8 cellular contexts compared by ENCODE assay signal in the genomic region with DNA sequence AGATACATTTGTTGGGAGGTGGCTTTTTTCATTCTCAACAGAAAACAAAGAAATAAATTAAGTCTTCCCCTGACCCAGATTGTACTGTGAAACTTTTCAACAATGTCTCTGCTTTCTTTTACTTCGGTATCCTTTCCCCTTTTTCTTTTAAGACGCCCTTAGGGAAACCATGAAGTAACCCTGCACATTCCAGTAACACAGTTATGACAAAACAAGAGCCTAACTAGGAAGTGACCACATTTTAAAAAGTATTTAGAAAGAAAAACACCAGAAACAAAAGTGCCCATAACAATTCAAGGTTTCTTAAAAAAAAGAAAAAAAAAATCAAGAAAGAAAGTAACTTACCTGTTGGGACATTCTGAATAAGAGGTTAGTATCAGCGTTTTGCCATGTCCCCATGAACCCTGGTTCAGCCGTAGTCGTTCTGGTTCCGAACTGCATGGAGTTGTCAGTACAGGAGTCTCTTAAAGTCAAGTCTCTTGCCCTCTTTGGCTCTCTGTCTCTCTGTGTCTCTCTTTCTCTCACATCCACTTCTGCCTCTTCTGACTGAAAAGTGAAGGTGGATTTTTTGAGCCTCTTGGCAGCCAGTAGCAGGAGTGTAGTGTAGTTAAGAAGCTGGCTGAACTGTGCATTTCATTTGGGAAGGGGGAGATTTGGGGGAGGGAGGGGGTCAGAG.
DNase-seq lines count a peak whose midpoint lies in the region; ATAC-seq and TF ChIP-seq lines count a peak whose summit lies in the region.

No MANE protein-coding gene starts in this region.

- H3K9me3 Mint-ChIP-seq in immature natural killer cell = peaks cover 0 to 1% (median 0%) of the 10 kb centered on the region in 6 donors
- H3K9me3 Mint-ChIP-seq in activated CD8-positive, alpha-beta T cell treated with anti-CD3 and anti-CD28 coated beads for 36 hours = no peaks in the 10 kb centered on the region

- H3K36me3 Mint-ChIP-seq in immature natural killer cell = peaks cover 0 to 3% (median 0%) of the 10 kb centered on the region in 3 donors
- no peaks in the 10 kb centered on the region for H3K36me3 Mint-ChIP-seq in activated CD8-positive, alpha-beta T cell treated with anti-CD3 and anti-CD28 coated beads for 36 hours (ENCODE audit: low read depth)

- H3K4me1 Mint-ChIP-seq in immature natural killer cell = peaks cover 23 to 33% of the 10 kb centered on the region in 2 donors
- H3K4me1 Mint-ChIP-seq in activated CD8-positive, alpha-beta T cell treated with anti-CD3 and anti-CD28 coated beads for 36 hours (ENCODE audit: low read depth) = peaks cover 7% of the 10 kb centered on the region

- H3K4me1 ChIP-seq in HUES64 (ENCODE audit: insufficient read depth, low read length) = peaks cover 68% of the 10 kb centered on the region
- peaks cover 0 to 56% (median 28%) of the 10 kb centered on the region in 4 donors for H3K4me1 ChIP-seq in stomach

- intact Hi-C loops in stomach (cut with DNase I; ENCODE audit: low total_unique reads) (no loop called here), lower leg skin (cut with DNase I; ENCODE audit: low total_unique reads) (no loop called here)
- intact Hi-C loops in activated CD8-positive, alpha-beta T cell treated with anti-CD3 and anti-CD28 coated beads for 36 hours (cut with micrococcal nuclease) = no loop called here

- H3K27me3 Mint-ChIP-seq in immature natural killer cell (ENCODE audit: low read depth in 3 of 3) = peaks cover 6 to 12% (median 9%) of the 10 kb centered on the region in 3 donors
- peaks cover 32% of the 10 kb centered on the region for H3K27me3 Mint-ChIP-seq in activated CD8-positive, alpha-beta T cell treated with anti-CD3 and anti-CD28 coated beads for 36 hours

- H3K9ac ChIP-seq in HUES64 (ENCODE audit: low read depth, low read length) = peak overlapping the region; percentile 88

- 17% methylated on average over 6 of the region's 6 CpGs for WGBS in HUES64
- 15 to 34% (median 18%) methylated on average over 6 of the region's 6 CpGs for WGBS in stomach, 5 donors
- 16% methylated on average over 6 of the region's 6 CpGs for WGBS in lower leg skin, 2 donors

- H3K9me3 ChIP-seq in HUES64 (ENCODE audit: insufficient read depth, low read depth, low read length) (no peaks in the 10 kb centered on the region), stomach (no peaks in the 10 kb centered on the region)

- peak overlapping the region; percentile 86 for H3K27ac ChIP-seq in HUES64 (ENCODE audit: low read depth, low read length)
- H3K27ac ChIP-seq in brain microvascular endothelial cell = peak overlapping the region; percentile 94
- peak overlapping the region in 4 of 5 donors; percentile 77 to 91 (median 89) for H3K27ac ChIP-seq in stomach

- TF ChIP-seq CTCF in brain microvascular endothelial cell (IDR thresholded peaks at IDR 0.05; ENCODE audit: low read depth, low read length, missing control alignments) (no peak), stomach (IDR thresholded peaks at IDR 0.05) (no peak), lower leg skin (IDR thresholded peaks at IDR 0.05) (no peak)
- TF ChIP-seq CTCF in activated CD8-positive, alpha-beta T cell treated with anti-CD3 and anti-CD28 coated beads for 36 hours (IDR thresholded peaks at IDR 0.05) = no peak

- no peak for TF ChIP-seq EP300 in stomach (IDR thresholded peaks at IDR 0.05)

- peaks cover 3% of the 10 kb centered on the region; the same call in 1 of the 2 replicates for H3K27me3 ChIP-seq in HUES64 (ENCODE audit: insufficient read depth, low read length)
- H3K27me3 ChIP-seq in brain microvascular endothelial cell (replicated peaks) = no peaks in the 10 kb centered on the region
- H3K27me3 ChIP-seq in stomach = peaks cover 0 to 6% (median 3%) of the 10 kb centered on the region in 3 donors

- in situ Hi-C loops in brain microvascular endothelial cell (cut with HindIII; ENCODE audit: low pct_ligation_motif_present, low sequenced_read_pairs) = no loop called here

- DNase-seq in brain microvascular endothelial cell (no peak), immature natural killer cell (no peak), stomach (no peak), lower leg skin (ENCODE audit: low spot score in 2 of 2) (no peak), activated gamma-delta T cell treated with Interleukin-2 at 50 U/mL for 16 hours (no peak)
- no peak for DNase-seq in activated CD8-positive, alpha-beta T cell treated with anti-CD3 and anti-CD28 coated beads for 36 hours

- TF ChIP-seq POLR2A in stomach (IDR thresholded peaks at IDR 0.05) (no peak), lower leg skin (IDR thresholded peaks at IDR 0.05) (no peak)

- H3K4me3 Mint-ChIP-seq in immature natural killer cell = peak overlapping the region; percentile 50 to 85 (median 81)
- no peak overlapping the region for H3K4me3 Mint-ChIP-seq in activated CD8-positive, alpha-beta T cell treated with anti-CD3 and anti-CD28 coated beads for 36 hours

- POLR2A ChIA-PET in activated CD8-positive, alpha-beta T cell treated with anti-CD3 and anti-CD28 coated beads for 36 hours (lab: Charles Lee) = no interaction called here

- no peaks in the 10 kb centered on the region for H3K36me3 ChIP-seq in HUES64 (ENCODE audit: insufficient read depth, low read length)
- H3K36me3 ChIP-seq in brain microvascular endothelial cell (replicated peaks) = no peaks in the 10 kb centered on the region
- H3K36me3 ChIP-seq in stomach = no peaks in the 10 kb centered on the region

- H3K4me3 ChIP-seq in HUES64 (ENCODE audit: low read length) (peak overlapping the region; percentile 74), brain microvascular endothelial cell (ENCODE audit: low read depth, low read length) (peak overlapping the region; percentile 72), stomach (peak overlapping the region; percentile 41 to 61 (median 46)), lower leg skin (ENCODE audit: low read depth, poor library complexity, severe bottlenecking) (no peak overlapping the region)

- CTCF ChIA-PET in activated CD8-positive, alpha-beta T cell treated with anti-CD3 and anti-CD28 coated beads for 36 hours (lab: Charles Lee) = no interaction called here

- ATAC-seq in activated CD8-positive, alpha-beta T cell treated with anti-CD3 and anti-CD28 coated beads for 36 hours = no peak
- no peak for ATAC-seq in HG02610 (IDR thresholded peaks at IDR 0.05; ENCODE audit: unreplicated experiment)

- H3K27ac Mint-ChIP-seq in immature natural killer cell = no peak overlapping the region
- H3K27ac Mint-ChIP-seq in activated CD8-positive, alpha-beta T cell treated with anti-CD3 and anti-CD28 coated beads for 36 hours = no peak overlapping the region
